ENCODE assay signal across 13 cellular contexts in genomic region chr12:15982921-15983320, GRCh38.
DNase-seq lines count a peak whose midpoint lies in the region; ATAC-seq and TF ChIP-seq lines count a peak whose summit lies in the region.
"Had no signal": no experiment of that assay in that cellular context is flagged by ENCODE, and none has a peak within 500 bp of the region (broad histone marks: within the 10 kb centered on the region; RNA-seq: fewer than 3 reads in every experiment).

No MANE protein-coding gene starts in this region.

- no peaks in the 10 kb centered on the region for H3K9me2 ChIP-seq in GM23338 (ENCODE audit: insufficient read depth)

- H3K4me1 Mint-ChIP-seq in GM23338, result peaks cover 20% of the 10 kb centered on the region
- H3K4me1 Mint-ChIP-seq in endothelial cell (ENCODE audit: unreplicated experiment), result peaks cover 27% of the 10 kb centered on the region

- TF ChIP-seq CTCF in GM23338 (conservative IDR thresholded peaks at IDR 0.05; ENCODE audit: low read depth in 2 of 2), result no peak
- TF ChIP-seq CTCF in endothelial cell (IDR thresholded peaks at IDR 0.05; ENCODE audit: unreplicated experiment), result no peak

- peaks cover 15% of the 10 kb centered on the region for H3K36me3 Mint-ChIP-seq in GM23338 (ENCODE audit: low read depth)
- peaks cover 17% of the 10 kb centered on the region for H3K36me3 Mint-ChIP-seq in endothelial cell (ENCODE audit: low read depth, unreplicated experiment)

- H3K27ac ChIP-seq in GM23338 (ENCODE audit: low read depth) (peak overlapping the region; percentile 29), SK-N-MC (peak overlapping the region; percentile 51; the same call in 1 of the 2 replicates)
- H3K27ac ChIP-seq: HL-60 had no signal

- H3K27me3 Mint-ChIP-seq in GM23338 (ENCODE audit: insufficient read depth, low read depth, poor library complexity), result peaks cover 2% of the 10 kb centered on the region
- peaks cover 2% of the 10 kb centered on the region for H3K27me3 Mint-ChIP-seq in endothelial cell (ENCODE audit: unreplicated experiment)

- ATAC-seq in GM23338, result peak; percentile 25; the same call in 1 of the 3 replicates

- H3K27me3 ChIP-seq in GM23338 (ENCODE audit: insufficient read depth) (no peaks in the 10 kb centered on the region), skeletal muscle satellite cell (ENCODE audit: control insufficient read depth, insufficient read depth, low read length) (no peaks in the 10 kb centered on the region)

- H3K4me1 ChIP-seq in GM23338 (ENCODE audit: insufficient read depth) (peaks cover 22% of the 10 kb centered on the region; the same call in 1 of the 2 replicates), skeletal muscle satellite cell (ENCODE audit: control insufficient read depth, insufficient read depth, low read length) (peaks cover 55% of the 10 kb centered on the region)

- H3F3A ChIP-seq in GM23338 (replicated peaks; ENCODE audit: low read depth), result no peaks in the 10 kb centered on the region

- H2AFZ ChIP-seq in GM23338, result no peak overlapping the region

- no peaks in the 10 kb centered on the region for H4K20me1 ChIP-seq in GM23338 (replicated peaks; ENCODE audit: insufficient read depth)

- peak overlapping the region; percentile 72; the same call in 1 of the 2 replicates for H3K27ac Mint-ChIP-seq in GM23338
- peak overlapping the region; percentile 2 for H3K27ac Mint-ChIP-seq in endothelial cell (ENCODE audit: unreplicated experiment)

- H3K79me2 ChIP-seq in GM23338 (replicated peaks; ENCODE audit: insufficient read depth), result no peaks in the 10 kb centered on the region

- DNase-seq in GM23338 (ENCODE audit: low spot score), result no peak
- DNase-seq in SK-N-MC (ENCODE audit: low read depth, low spot score), result no peak
- DNase-seq in endothelial cell (ENCODE audit: low spot score), result no peak
- no peak for DNase-seq in activated T-cell treated with anti-CD3 and anti-CD28 coated beads, Interleukin-2, amount 50 U/mL, for 48 hours
- no peak for DNase-seq in NCI-H1694 treated with DMSO at 0.1 percent for 48 hours (lab: John Stamatoyannopoulos, UW)
- DNase-seq in NOMO-1 treated with dmso at 0.1 percent for 144 hours (lab: John Stamatoyannopoulos, UW; ENCODE audit: unreplicated experiment), result no peak
- no peak for DNase-seq in activated CD8-positive, alpha-beta memory T cell treated with anti-CD3 and anti-CD28 coated beads for 24 hours
- DNase-seq: GOT3, NCI-H187, NCI-H345, SIG-M5 had no signal

- no peaks in the 10 kb centered on the region for H3K36me3 ChIP-seq in GM23338 (ENCODE audit: insufficient read depth)
- peaks cover 20% of the 10 kb centered on the region for H3K36me3 ChIP-seq in SK-N-MC (ENCODE audit: insufficient read depth, low read length)
- peaks cover 16% of the 10 kb centered on the region for H3K36me3 ChIP-seq in skeletal muscle satellite cell (ENCODE audit: insufficient read depth, low read length)

- H3K9me3 Mint-ChIP-seq in GM23338 (no peaks in the 10 kb centered on the region), endothelial cell (ENCODE audit: unreplicated experiment) (no peaks in the 10 kb centered on the region)

- H3K9ac ChIP-seq in SK-N-MC (ENCODE audit: insufficient read length), result no peak overlapping the region
- H3K9ac ChIP-seq in skeletal muscle satellite cell (ENCODE audit: low read depth, low read length), result peak overlapping the region; percentile 43

- no peak overlapping the region for H3K4me3 ChIP-seq in GM23338
- peak overlapping the region; percentile 32; the same call in 1 of the 2 replicates for H3K4me3 ChIP-seq in SK-N-MC
- H3K4me3 ChIP-seq in skeletal muscle satellite cell (ENCODE audit: low read length), result no peak overlapping the region

- H3K4me3 Mint-ChIP-seq in GM23338, result no peak overlapping the region; the same call in 2 of the 3 replicates
- H3K4me3 Mint-ChIP-seq in endothelial cell (ENCODE audit: unreplicated experiment), result no peak overlapping the region

- H3K9me3 ChIP-seq in SK-N-MC (ENCODE audit: low read depth, low read length) (no peaks in the 10 kb centered on the region), skeletal muscle satellite cell (replicated peaks; ENCODE audit: low read length) (no peaks in the 10 kb centered on the region)

- H3K4me2 ChIP-seq in GM23338 (peak overlapping the region; percentile 24), skeletal muscle satellite cell (ENCODE audit: low read length) (peak overlapping the region; percentile 26)

TF ChIP-seq in GM23338, 12 proteins besides CTCF, POLR2A, EP300 and RAD21 (continues in another document):
- no peak for TF ChIP-seq JUNB (IDR thresholded peaks at IDR 0.05; ENCODE audit: unreplicated experiment)
- TF ChIP-seq EZH2phosphoT487 (IDR thresholded peaks at IDR 0.05; ENCODE audit: unreplicated experiment), result no peak
- no peak for TF ChIP-seq ETS1 (IDR thresholded peaks at IDR 0.05)
- TF ChIP-seq, protein P1, sequence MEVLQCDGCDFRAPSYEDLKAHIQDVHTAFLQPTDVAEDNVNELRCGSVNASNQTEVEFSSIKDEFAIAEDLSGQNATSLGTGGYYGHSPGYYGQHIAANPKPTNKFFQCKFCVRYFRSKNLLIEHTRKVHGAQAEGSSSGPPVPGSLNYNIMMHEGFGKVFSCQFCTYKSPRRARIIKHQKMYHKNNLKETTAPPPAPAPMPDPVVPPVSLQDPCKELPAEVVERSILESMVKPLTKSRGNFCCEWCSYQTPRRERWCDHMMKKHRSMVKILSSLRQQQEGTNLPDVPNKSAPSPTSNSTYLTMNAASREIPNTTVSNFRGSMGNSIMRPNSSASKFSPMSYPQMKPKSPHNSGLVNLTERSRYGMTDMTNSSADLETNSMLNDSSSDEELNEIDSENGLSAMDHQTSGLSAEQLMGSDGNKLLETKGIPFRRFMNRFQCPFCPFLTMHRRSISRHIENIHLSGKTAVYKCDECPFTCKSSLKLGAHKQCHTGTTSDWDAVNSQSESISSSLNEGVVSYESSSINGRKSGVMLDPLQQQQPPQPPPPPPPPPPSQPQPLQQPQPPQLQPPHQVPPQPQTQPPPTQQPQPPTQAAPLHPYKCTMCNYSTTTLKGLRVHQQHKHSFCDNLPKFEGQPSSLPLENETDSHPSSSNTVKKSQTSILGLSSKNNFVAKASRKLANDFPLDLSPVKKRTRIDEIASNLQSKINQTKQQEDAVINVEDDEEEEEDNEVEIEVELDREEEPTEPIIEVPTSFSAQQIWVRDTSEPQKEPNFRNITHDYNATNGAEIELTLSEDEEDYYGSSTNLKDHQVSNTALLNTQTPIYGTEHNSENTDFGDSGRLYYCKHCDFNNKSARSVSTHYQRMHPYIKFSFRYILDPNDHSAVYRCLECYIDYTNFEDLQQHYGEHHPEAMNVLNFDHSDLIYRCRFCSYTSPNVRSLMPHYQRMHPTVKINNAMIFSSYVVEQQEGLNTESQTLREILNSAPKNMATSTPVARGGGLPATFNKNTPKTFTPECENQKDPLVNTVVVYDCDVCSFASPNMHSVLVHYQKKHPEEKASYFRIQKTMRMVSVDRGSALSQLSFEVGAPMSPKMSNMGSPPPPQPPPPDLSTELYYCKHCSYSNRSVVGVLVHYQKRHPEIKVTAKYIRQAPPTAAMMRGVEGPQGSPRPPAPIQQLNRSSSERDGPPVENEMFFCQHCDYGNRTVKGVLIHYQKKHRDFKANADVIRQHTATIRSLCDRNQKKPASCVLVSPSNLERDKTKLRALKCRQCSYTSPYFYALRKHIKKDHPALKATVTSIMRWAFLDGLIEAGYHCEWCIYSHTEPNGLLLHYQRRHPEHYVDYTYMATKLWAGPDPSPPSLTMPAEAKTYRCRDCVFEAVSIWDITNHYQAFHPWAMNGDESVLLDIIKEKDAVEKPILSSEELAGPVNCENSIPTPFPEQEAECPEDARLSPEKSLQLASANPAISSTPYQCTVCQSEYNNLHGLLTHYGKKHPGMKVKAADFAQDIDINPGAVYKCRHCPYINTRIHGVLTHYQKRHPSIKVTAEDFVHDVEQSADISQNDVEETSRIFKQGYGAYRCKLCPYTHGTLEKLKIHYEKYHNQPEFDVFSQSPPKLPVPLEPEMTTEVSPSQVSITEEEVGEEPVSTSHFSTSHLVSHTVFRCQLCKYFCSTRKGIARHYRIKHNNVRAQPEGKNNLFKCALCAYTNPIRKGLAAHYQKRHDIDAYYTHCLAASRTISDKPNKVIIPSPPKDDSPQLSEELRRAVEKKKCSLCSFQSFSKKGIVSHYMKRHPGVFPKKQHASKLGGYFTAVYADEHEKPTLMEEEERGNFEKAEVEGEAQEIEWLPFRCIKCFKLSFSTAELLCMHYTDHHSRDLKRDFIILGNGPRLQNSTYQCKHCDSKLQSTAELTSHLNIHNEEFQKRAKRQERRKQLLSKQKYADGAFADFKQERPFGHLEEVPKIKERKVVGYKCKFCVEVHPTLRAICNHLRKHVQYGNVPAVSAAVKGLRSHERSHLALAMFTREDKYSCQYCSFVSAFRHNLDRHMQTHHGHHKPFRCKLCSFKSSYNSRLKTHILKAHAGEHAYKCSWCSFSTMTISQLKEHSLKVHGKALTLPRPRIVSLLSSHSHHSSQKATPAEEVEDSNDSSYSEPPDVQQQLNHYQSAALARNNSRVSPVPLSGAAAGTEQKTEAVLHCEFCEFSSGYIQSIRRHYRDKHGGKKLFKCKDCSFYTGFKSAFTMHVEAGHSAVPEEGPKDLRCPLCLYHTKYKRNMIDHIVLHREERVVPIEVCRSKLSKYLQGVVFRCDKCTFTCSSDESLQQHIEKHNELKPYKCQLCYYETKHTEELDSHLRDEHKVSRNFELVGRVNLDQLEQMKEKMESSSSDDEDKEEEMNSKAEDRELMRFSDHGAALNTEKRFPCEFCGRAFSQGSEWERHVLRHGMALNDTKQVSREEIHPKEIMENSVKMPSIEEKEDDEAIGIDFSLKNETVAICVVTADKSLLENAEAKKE (CRISPR knock-in tag; IDR thresholded peaks at IDR 0.05), result no peak
- no peak for TF ChIP-seq NANOG (IDR thresholded peaks at IDR 0.05; ENCODE audit: borderline replicate concordance)
- TF ChIP-seq EZH2 (IDR thresholded peaks at IDR 0.05; ENCODE audit: low read depth, unreplicated experiment), result no peak
- no peak for TF ChIP-seq POLR2AphosphoS5 (IDR thresholded peaks at IDR 0.05; ENCODE audit: low read depth)
- TF ChIP-seq ZNF114 (CRISPR knock-in tag; IDR thresholded peaks at IDR 0.05), result no peak
- no peak for TF ChIP-seq STAT1 (IDR thresholded peaks at IDR 0.05; ENCODE audit: unreplicated experiment)
